In genomic region chr5:39309534-39309933, GRCh38 we compare ENCODE assay signal across 20 cellular contexts.
"Had no signal": no experiment of that assay in that cellular context is flagged by ENCODE, and none has a peak within 500 bp of the region (broad histone marks: within the 10 kb centered on the region; RNA-seq: fewer than 3 reads in every experiment).

No MANE protein-coding gene starts in this region.

- DNase-seq: natural killer cell; occipital lobe; ovary; posterior cingulate gyrus; psoas muscle; right cardiac atrium; right lobe of liver; sigmoid colon; small intestine; stimulated activated CD4-positive, alpha-beta T cell treated with anti-CD3 and anti-CD28 coated beads, Interleukin-15, amount 100 ng/mL, for 24 hours; stimulated activated CD4-positive, alpha-beta T cell treated with anti-CD3 and anti-CD28 coated beads, Interleukin-2, amount 100 ng/mL, for 24 hours; stimulated activated CD4-positive, alpha-beta T cell treated with anti-CD3 and anti-CD28 coated beads, Interleukin-4, amount 100 ng/mL, for 1 hour; stimulated activated CD4-positive, alpha-beta T cell treated with anti-CD3 and anti-CD28 coated beads, Interleukin-4, amount 100 ng/mL, for 4 hours; stimulated activated CD8-positive, alpha-beta memory T cell treated with anti-CD3 and anti-CD28 coated beads, Interleukin-4, amount 100 ng/mL, for 48 hours; stimulated activated naive CD4-positive, alpha-beta T cell treated with Interleukin-2 at 50 U/mL for 16 hours; stomach; thyroid gland; trophoblast cell; upper lobe of left lung had no signal

- ATAC-seq: natural killer cell; psoas muscle; right cardiac atrium; stimulated activated memory B cell treated with anti-CD40 and anti-IgM and Interleukin-4, amounts not matched to agents 10 μg/mL and 1 μg/mL and 100 μg/mL, for 72 hours had no signal
